ENCODE assay signal across 10 cellular contexts in the genomic region with DNA sequence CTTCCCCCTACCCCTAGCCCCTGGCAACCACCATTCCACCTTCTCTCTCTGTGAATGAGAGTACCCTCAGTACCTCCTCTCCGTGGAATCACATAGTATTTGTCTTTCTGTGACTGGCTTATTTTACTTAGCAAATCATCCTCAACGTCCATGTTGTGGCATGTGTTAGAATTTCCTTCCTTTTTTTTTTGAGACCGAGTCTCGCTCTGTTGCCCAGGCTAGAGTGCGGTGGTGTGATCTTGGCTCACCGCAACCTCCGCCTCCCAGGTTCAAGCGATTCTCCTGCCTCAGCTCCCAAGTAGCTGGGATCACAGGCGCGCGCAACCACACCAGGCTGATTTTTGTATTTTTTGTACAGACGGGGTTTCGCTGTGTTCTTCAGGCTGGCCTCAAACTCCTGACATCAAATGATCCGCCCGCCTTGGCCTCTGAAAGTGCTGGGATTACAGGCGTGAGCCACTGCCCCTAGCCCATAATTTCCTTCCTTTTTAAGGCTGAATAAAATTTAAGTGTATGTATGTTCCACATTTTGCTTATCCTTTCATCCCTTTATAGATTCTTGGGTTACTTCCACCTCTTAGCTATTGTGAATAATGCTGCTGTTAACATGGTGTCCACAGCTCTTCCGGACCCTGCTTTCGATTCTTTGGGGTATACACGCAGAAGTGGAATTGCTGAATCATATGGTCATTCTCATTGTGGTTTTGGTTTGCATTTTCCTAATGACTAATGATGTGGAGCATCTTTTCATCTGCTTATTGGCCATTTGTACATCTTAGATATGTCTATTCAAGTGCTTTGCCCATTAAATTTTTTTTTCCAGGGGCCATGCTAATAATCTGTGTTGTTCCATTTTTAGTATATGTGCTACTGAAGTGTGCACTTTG. TPM values are rescaled to one million over a fixed set of nuclear protein-coding genes. Genes with fewer than 3 reads are reported as not detected.
DNase-seq lines count a peak whose midpoint lies in the region; ATAC-seq and TF ChIP-seq lines count a peak whose summit lies in the region.
"Had no signal": no experiment of that assay in that cellular context is flagged by ENCODE, and none has a peak within 500 bp of the region (broad histone marks: within the 10 kb centered on the region; RNA-seq: fewer than 3 reads in every experiment).

No MANE protein-coding gene starts in this region.

- peak; percentile 93 for DNase-seq in EL
- peak; percentile 79 to 95 for DNase-seq in fibroblast of lung (ENCODE audit: low read depth in 2 of 2)
- DNase-seq in NCI-H510A treated with DMSO at 0.1 percent for 48 hours (lab: John Stamatoyannopoulos, UW): no peak
- DNase-seq in NCI-H2171 treated with DMSO at 0.1 percent for 48 hours (lab: John Stamatoyannopoulos, UW): no peak
- no peak for DNase-seq in AG20443 (ENCODE audit: low spot score)
- DNase-seq: pancreas had no signal

- H3K9me3 ChIP-seq in fibroblast of lung (ENCODE audit: control insufficient read depth, insufficient read depth, low read depth, low read length): no peaks in the 10 kb centered on the region
- H3K9me3 ChIP-seq: gastroesophageal sphincter, pancreas had no signal

- no peak overlapping the region for H2AFZ ChIP-seq in fibroblast of lung (ENCODE audit: low read length)

- no peaks in the 10 kb centered on the region for H3K79me2 ChIP-seq in fibroblast of lung (ENCODE audit: control insufficient read depth, insufficient read depth, low read length)

- no peak for TF ChIP-seq CTCF in fibroblast of lung (conservative IDR thresholded peaks at IDR 0.05 in 1 of 2, IDR thresholded peaks at IDR 0.05 in 1 of 2; ENCODE audit: low read depth in 1 of 2, low read length in 2 of 2)

- H3K9ac ChIP-seq in fibroblast of lung (ENCODE audit: insufficient read depth, low read length): no peak overlapping the region

- peaks cover 4% of the 10 kb centered on the region for H3K36me3 ChIP-seq in fibroblast of lung (ENCODE audit: control insufficient read depth, insufficient read depth, low read length)
- H3K36me3 ChIP-seq: gastroesophageal sphincter, pancreas had no signal

- H3K27me3 ChIP-seq in fibroblast of lung (ENCODE audit: control insufficient read depth, insufficient read depth, low read length): no peaks in the 10 kb centered on the region
- H3K27me3 ChIP-seq: gastroesophageal sphincter, pancreas had no signal

- H3K4me1 ChIP-seq in fibroblast of lung (ENCODE audit: control insufficient read depth, extremely low read depth, insufficient read depth, low read length): peaks cover 2% of the 10 kb centered on the region
- H3K4me1 ChIP-seq: pancreas had no signal

- H3K4me2 ChIP-seq in fibroblast of lung (ENCODE audit: extremely low read depth, insufficient read depth, low read length): no peak overlapping the region

- ATAC-seq in GM21381 (IDR thresholded peaks at IDR 0.05; ENCODE audit: unreplicated experiment): peak; percentile 86
- ATAC-seq in HG03469 (IDR thresholded peaks at IDR 0.05; ENCODE audit: unreplicated experiment): peak; percentile 47
- no peak for ATAC-seq in GM21390 (IDR thresholded peaks at IDR 0.05; ENCODE audit: unreplicated experiment)
- ATAC-seq: gastroesophageal sphincter, pancreas had no signal

- H3K4me3 ChIP-seq in fibroblast of lung (replicated peaks in 1 of 4; ENCODE audit: control extremely low read depth in 1 of 4, insufficient read depth in 1 of 4, low read depth in 3 of 4, low read length in 4 of 4): no peak overlapping the region
- H3K4me3 ChIP-seq: gastroesophageal sphincter, pancreas had no signal

- H4K20me1 ChIP-seq in fibroblast of lung (ENCODE audit: control insufficient read depth, extremely low read depth, insufficient read depth, low read length): no peaks in the 10 kb centered on the region

- H3K27ac ChIP-seq in fibroblast of lung (ENCODE audit: insufficient read depth, low read length): peak overlapping the region; percentile 57
- H3K27ac ChIP-seq: gastroesophageal sphincter, pancreas had no signal

RNA-seq across cellular contexts. Expression of gene ERRFI1, which starts 32.3 kb away (rescaled TPM):
- total RNA-seq in fibroblast of lung: 46.2 and 53.9 TPM in 2 replicates
- polyA plus RNA-seq in fibroblast of lung: 78.2 and 105 TPM in 2 replicates
- 41.8 and 52.6 TPM in 2 replicates for polyA plus RNA-seq in fibroblast of lung (2012)
- 8.9 and 27.3 TPM in 2 replicates for polyA minus RNA-seq in fibroblast of lung (ENCODE audit: low replicate concordance)

RNA-seq across cellular contexts. Expression of gene PARK7, which starts 32.3 kb away (rescaled TPM):
- 251 and 264 TPM in 2 replicates for total RNA-seq in fibroblast of lung
- 513 and 651 TPM in 2 replicates for polyA plus RNA-seq in fibroblast of lung
- 461 and 544 TPM in 2 replicates for polyA plus RNA-seq in fibroblast of lung (2012)
- 22.8 and 26.5 TPM in 2 replicates for polyA minus RNA-seq in fibroblast of lung (ENCODE audit: low replicate concordance)

RNA-seq across cellular contexts. Expression of gene TNFRSF9, which starts 53.2 kb away (rescaled TPM):
- total RNA-seq in fibroblast of lung: under 0.01 TPM in 1 of 2 replicates, not detected in the other
- 0.02 TPM in 1 of 2 replicates, not detected in the other for polyA plus RNA-seq in fibroblast of lung
- polyA plus RNA-seq in fibroblast of lung (2012): not detected in 2 replicates
- not detected in 2 replicates for polyA minus RNA-seq in fibroblast of lung (ENCODE audit: low replicate concordance)

Comparison
In these comparisons a context has a peak if more than half of its experiments do, and no peak if none do; other contexts are left out.
1. DNase-seq: peak in EL (single experiment) and fibroblast of lung (2 of 2); none in NCI-H510A treated with DMSO at 0.1 percent for 48 hours (single experiment), NCI-H2171 treated with DMSO at 0.1 percent for 48 hours (single experiment) and AG20443 (single experiment).